ENCODE assay signal across 8 cellular contexts in genomic region chr12:48681738-48682532, GRCh38. TPM values are rescaled to one million over a fixed set of nuclear protein-coding genes. Genes with fewer than 3 reads are reported as not detected.
DNase-seq lines count a peak whose midpoint lies in the region; ATAC-seq, FAIRE-seq and TF ChIP-seq lines count a peak whose summit lies in the region.

A gene with protein sequence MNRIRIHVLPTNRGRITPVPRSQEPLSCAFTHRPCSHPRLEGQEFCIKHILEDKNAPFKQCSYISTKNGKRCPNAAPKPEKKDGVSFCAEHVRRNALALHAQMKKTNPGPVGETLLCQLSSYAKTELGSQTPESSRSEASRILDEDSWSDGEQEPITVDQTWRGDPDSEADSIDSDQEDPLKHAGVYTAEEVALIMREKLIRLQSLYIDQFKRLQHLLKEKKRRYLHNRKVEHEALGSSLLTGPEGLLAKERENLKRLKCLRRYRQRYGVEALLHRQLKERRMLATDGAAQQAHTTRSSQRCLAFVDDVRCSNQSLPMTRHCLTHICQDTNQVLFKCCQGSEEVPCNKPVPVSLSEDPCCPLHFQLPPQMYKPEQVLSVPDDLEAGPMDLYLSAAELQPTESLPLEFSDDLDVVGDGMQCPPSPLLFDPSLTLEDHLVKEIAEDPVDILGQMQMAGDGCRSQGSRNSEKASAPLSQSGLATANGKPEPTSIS (minus strand): TSS chr12:48682238. CDS start chr12:48681632, 606 bp downstream.

- H3K4me1 Mint-ChIP-seq in chondrocyte (ENCODE audit: low read depth), result peaks cover 42% of the 10 kb centered on the region

- H3K9me3 ChIP-seq in kidney (ENCODE audit: control insufficient read depth in 1 of 2, low read length in 2 of 2), result no peaks in the 10 kb centered on the region

- intact Hi-C loops in kidney (cut with DNase I), result no loop called here

- H3K36me3 ChIP-seq in kidney (ENCODE audit: control insufficient read depth in 1 of 2, insufficient read depth in 2 of 2, low read length in 2 of 2), result peaks cover 5 to 9% of the 10 kb centered on the region in 2 donors

- H3K9ac ChIP-seq in kidney (ENCODE audit: low read length in 2 of 2), result peak within 1 kb of the TSS; percentile 92 to 96

- DNase-seq in AML-193 (lab: John Stamatoyannopoulos, UW), result peak; percentile 97
- peak; percentile 98 for DNase-seq in NCI-H510A treated with DMSO at 0.1 percent for 48 hours (lab: John Stamatoyannopoulos, UW)
- DNase-seq in activated CD4-positive, alpha-beta T cell treated with anti-CD3 and anti-CD28 coated beads for 24 hours (ENCODE audit: low read depth in 2 of 2), result peak; percentile 95
- peak; percentile 99 for DNase-seq in chondrocyte (ENCODE audit: low spot score)
- DNase-seq in kidney, result peak; percentile 99
- DNase-seq in stimulated activated CD4-positive, alpha-beta T cell treated with anti-CD3 and anti-CD28 coated beads, Interleukin-15, amount 100 ng/mL, for 24 hours, result peak; percentile 99

- peak within 1 kb of the TSS; percentile 96 to 99 for H3K4me3 ChIP-seq in kidney (ENCODE audit: low read length in 2 of 2)

- no peaks in the 10 kb centered on the region for H3K27me3 Mint-ChIP-seq in chondrocyte (ENCODE audit: low read depth)

- peaks cover 16% of the 10 kb centered on the region for H3K36me3 Mint-ChIP-seq in chondrocyte (ENCODE audit: low read depth)

- peak; percentile 95 for FAIRE-seq in kidney (lab: Jason Lieb, UNC)

- TF ChIP-seq CTCF in chondrocyte (IDR thresholded peaks at IDR 0.05), result no peak
- TF ChIP-seq CTCF in kidney (IDR thresholded peaks at IDR 0.05; ENCODE audit: borderline replicate concordance, extremely low read depth, insufficient read depth), result no peak

- H3K4me1 ChIP-seq in kidney (ENCODE audit: control insufficient read depth in 1 of 2, insufficient read depth in 1 of 2, low read depth in 1 of 2, low read length in 2 of 2), result peaks cover 15 to 21% of the 10 kb centered on the region in 2 donors

- H3K27ac ChIP-seq in kidney (ENCODE audit: low read depth in 2 of 2, low read length in 2 of 2), result peak within 1 kb of the TSS; percentile 90 to 96

- TF ChIP-seq POLR2A in GM19193 (IDR thresholded peaks at IDR 0.05; ENCODE audit: extremely low read depth, insufficient read depth, insufficient read length), result peak; percentile 99

- H3K9me3 Mint-ChIP-seq in chondrocyte (ENCODE audit: low read depth), result no peaks in the 10 kb centered on the region

- H3K4me3 Mint-ChIP-seq in chondrocyte (ENCODE audit: unreplicated experiment), result peak within 1 kb of the TSS; percentile 97

- peak; percentile 97 for ATAC-seq in HG03439 (IDR thresholded peaks at IDR 0.05; ENCODE audit: unreplicated experiment)

- H3K27ac Mint-ChIP-seq in chondrocyte (ENCODE audit: unreplicated experiment), result peak within 1 kb of the TSS; percentile 98

RNA-seq across cellular contexts. Expression of the gene that starts here (rescaled TPM):
- total RNA-seq in chondrocyte (26.5 to 29.6 TPM (median 29.0 TPM) in 3 replicates), kidney (32.2 TPM)
- polyA plus RNA-seq in kidney (ENCODE audit: insufficient read depth, low read depth, low replicate concordance), result 24.6 TPM

Comparison
In these comparisons a context has a peak if more than half of its experiments do, and no peak if none do; other contexts are left out.
1. Peak in every context shown above with its lines: DNase-seq, ATAC-seq, H3K4me3 ChIP-seq and H3K27ac ChIP-seq.